8 cellular contexts compared by ENCODE assay signal in genomic region chr11:62882811-62883496, GRCh38. TPM values are rescaled to one million over a fixed set of nuclear protein-coding genes. Genes with fewer than 3 reads are reported as not detected.
A peak's percentile ranks its signal among the peaks of the same experiment; 100 is the strongest.
DNase-seq lines count a peak whose midpoint lies in the region; ATAC-seq and TF ChIP-seq lines count a peak whose summit lies in the region.

No MANE protein-coding gene starts in this region.

- no peak overlapping the region for H2BK120ac ChIP-seq in H9 (ENCODE audit: low read depth, low read length, poor library complexity, severe bottlenecking)

- POLR2A ChIA-PET in activated B cell treated with CpG ODN at 0.5 μM for 24 hours (lab: Charles Lee), result interaction anchor here (0.6 to 7.7 kb wide), 16 partner anchors 21 to 799 kb away, joined by 3 to 258 read pairs (median 30); partner anchors contain the start of genes BSCL2, C11orf98, CSKMT and EEF1G

- H3K9me3 Mint-ChIP-seq in H9, result peaks cover 2 to 3% of the 10 kb centered on the region in 2 experiments; a peak in 3 of 5 replicates
- H3K9me3 Mint-ChIP-seq in activated B cell treated with CpG ODN at 0.5 μM for 24 hours, result no peaks in the 10 kb centered on the region
- peaks cover 17% of the 10 kb centered on the region for H3K9me3 Mint-ChIP-seq in glutamatergic neuron (ENCODE audit: unreplicated experiment)

- TF ChIP-seq CTCF in H9 (conservative IDR thresholded peaks at IDR 0.05) (no peak), activated B cell treated with CpG ODN at 0.5 μM for 24 hours (IDR thresholded peaks at IDR 0.05) (no peak), glutamatergic neuron (IDR thresholded peaks at IDR 0.05; ENCODE audit: partially characterized antibody, unreplicated experiment) (no peak)

- H3K36me3 Mint-ChIP-seq in H9 (ENCODE audit: insufficient read depth in 1 of 3, low read depth in 3 of 3) (peaks cover 71 to 87% (median 85%) of the 10 kb centered on the region in 3 experiments), activated B cell treated with CpG ODN at 0.5 μM for 24 hours (ENCODE audit: low read depth) (peaks cover 75% of the 10 kb centered on the region), glutamatergic neuron (ENCODE audit: unreplicated experiment) (no peaks in the 10 kb centered on the region)

- peak overlapping the region; percentile 62 to 97 (median 87) for H3K4me3 ChIP-seq in skin epidermis

- no peak overlapping the region for H2AK5ac ChIP-seq in H9 (ENCODE audit: insufficient read length, low read length)

- H3K27me3 Mint-ChIP-seq in H9 (ENCODE audit: low read depth), result peaks cover 5% of the 10 kb centered on the region
- H3K27me3 Mint-ChIP-seq in activated B cell treated with CpG ODN at 0.5 μM for 24 hours, result no peaks in the 10 kb centered on the region
- H3K27me3 Mint-ChIP-seq in glutamatergic neuron (ENCODE audit: unreplicated experiment), result peaks cover 15% of the 10 kb centered on the region

- peak overlapping the region; percentile 5 for H3K9ac ChIP-seq in H9 (ENCODE audit: extremely low read depth, insufficient read length, low read length)

- H2BK12ac ChIP-seq in H9 (ENCODE audit: insufficient read length, low read depth, low read length), result no peak overlapping the region

- H3K27ac Mint-ChIP-seq in H9 (peak overlapping the region; percentile 100), activated B cell treated with CpG ODN at 0.5 μM for 24 hours (peak overlapping the region; percentile 100), glutamatergic neuron (ENCODE audit: unreplicated experiment) (peak overlapping the region; percentile 100)

- H3K14ac ChIP-seq in H9 (ENCODE audit: insufficient read depth, low read length), result no peak overlapping the region

- no peak overlapping the region for H4K8ac ChIP-seq in H9 (replicated peaks; ENCODE audit: insufficient read length, low read depth, low read length)

- ATAC-seq in activated B cell treated with CpG ODN at 0.5 μM for 24 hours (ENCODE audit: low read depth) (no peak), GM21786 (IDR thresholded peaks at IDR 0.05; ENCODE audit: unreplicated experiment) (no peak), GM18907 (IDR thresholded peaks at IDR 0.05; ENCODE audit: unreplicated experiment) (no peak)

- no peak overlapping the region for H2BK20ac ChIP-seq in H9 (ENCODE audit: low read depth, low read length, poor library complexity, severe bottlenecking)

- H3K23ac ChIP-seq in H9 (ENCODE audit: insufficient read length, low read depth, low read length), result no peak overlapping the region

- H3K4me1 ChIP-seq in H9 (ENCODE audit: insufficient read depth, low read length), result no peaks in the 10 kb centered on the region; the same call in 1 of the 2 replicates

- H3K79me1 ChIP-seq in H9 (ENCODE audit: insufficient read depth, low read depth, low read length, poor library complexity, severe bottlenecking), result no peaks in the 10 kb centered on the region

- H4K20me1 ChIP-seq in H9 (ENCODE audit: control insufficient read depth, insufficient read depth, insufficient read length), result no peaks in the 10 kb centered on the region

- CTCF ChIA-PET in activated B cell treated with CpG ODN at 0.5 μM for 24 hours (lab: Charles Lee), result interaction anchor here (2.7 kb wide), 1 partner anchor 96 kb away, joined by 21 read pairs; the partner anchor contains the start of gene TMEM179B

- H3K27ac ChIP-seq in H9 (ENCODE audit: insufficient read length, low read depth, low read length) (peak overlapping the region; percentile 22), skin epidermis (peak overlapping the region in 19 of 21 experiments; percentile 21 to 99 (median 97))

- no peak overlapping the region for H3K4ac ChIP-seq in H9 (ENCODE audit: low read depth, low read length)

- H3K4me3 Mint-ChIP-seq in H9 (peak overlapping the region; percentile 99 to 100), activated B cell treated with CpG ODN at 0.5 μM for 24 hours (peak overlapping the region; percentile 100), glutamatergic neuron (ENCODE audit: unreplicated experiment) (peak overlapping the region; percentile 100)

- no peaks in the 10 kb centered on the region for H3K27me3 ChIP-seq in H9 (ENCODE audit: insufficient read depth, low read length)

- H3K4me1 Mint-ChIP-seq in H9, result peaks cover 43 to 52% of the 10 kb centered on the region in 2 experiments
- peaks cover 46% of the 10 kb centered on the region for H3K4me1 Mint-ChIP-seq in activated B cell treated with CpG ODN at 0.5 μM for 24 hours
- peaks cover 28% of the 10 kb centered on the region for H3K4me1 Mint-ChIP-seq in glutamatergic neuron (ENCODE audit: low read depth, unreplicated experiment)

- no peak for DNase-seq in H9
- no peak for DNase-seq in activated B cell treated with CpG ODN at 0.5 μM for 24 hours
- no peak for DNase-seq in glutamatergic neuron
- no peak for DNase-seq in NCI-H1694 (lab: John Stamatoyannopoulos, UW)
- DNase-seq in foreskin melanocyte, result no peak

- no peak overlapping the region for H3T11ph ChIP-seq in H9 (ENCODE audit: low read length)

- H3K79me2 ChIP-seq in H9 (ENCODE audit: insufficient read depth, low read length), result peaks cover 4% of the 10 kb centered on the region; the same call in 1 of the 2 replicates

- H2BK15ac ChIP-seq in H9 (ENCODE audit: low read depth, low read length), result no peak overlapping the region

- H4K91ac ChIP-seq in H9 (ENCODE audit: insufficient read length, low read depth, low read length), result no peak overlapping the region

- H3K9me3 ChIP-seq in H9 (ENCODE audit: control insufficient read depth, low read depth, low read length), result no peaks in the 10 kb centered on the region

- peaks cover 15% of the 10 kb centered on the region for H3K23me2 ChIP-seq in H9 (ENCODE audit: insufficient read length, low read depth, low read length, poor library complexity, severe bottlenecking)

- H4K5ac ChIP-seq in H9 (ENCODE audit: insufficient read length, low read depth, low read length), result no peak overlapping the region

- no peak overlapping the region for H2AFZ ChIP-seq in H9 (ENCODE audit: low read length)

- H3K4me2 ChIP-seq in H9 (ENCODE audit: insufficient read depth, insufficient read length, low read length), result peak overlapping the region; percentile 41

- intact Hi-C loops in activated B cell treated with CpG ODN at 0.5 μM for 24 hours (cut with micrococcal nuclease), result loop anchor here (10.0 kb wide), 2 partner anchors 498 to 682 kb away; partner anchors contain the start of gene PLAAT2

- no CpG with 5 or more reads among the region's 5 CpGs for WGBS in H9 (ENCODE audit: extremely low coverage, insufficient read length, low lambda C conversion rate)

- H3K18ac ChIP-seq in H9 (ENCODE audit: insufficient read length, low read depth, low read length), result no peak overlapping the region

- no peak overlapping the region for H3K56ac ChIP-seq in H9 (ENCODE audit: insufficient read length, low read depth, low read length)

- no peak overlapping the region for H2BK5ac ChIP-seq in H9 (ENCODE audit: insufficient read length, low read length)

RNA-seq across cellular contexts. Expression of gene SLC3A2, which starts 2.3 kb away (rescaled TPM):
- total RNA-seq in H9 (2021), result 289 and 290 TPM in 2 replicates
- 270 and 274 TPM in 2 replicates for total RNA-seq in activated B cell treated with CpG ODN at 0.5 μM for 24 hours
- 221 TPM for total RNA-seq in glutamatergic neuron (ENCODE audit: unreplicated experiment)

RNA-seq across cellular contexts. Expression of gene CHRM1, which starts 38.2 kb away (rescaled TPM):
- total RNA-seq in H9 (2021) (not detected in 2 replicates), activated B cell treated with CpG ODN at 0.5 μM for 24 hours (not detected in 2 replicates), glutamatergic neuron (ENCODE audit: unreplicated experiment) (not detected)

RNA-seq across cellular contexts. Expression of gene WDR74, which starts 43.6 kb away (rescaled TPM):
- total RNA-seq in H9 (2021), result 121 and 124 TPM in 2 replicates
- total RNA-seq in activated B cell treated with CpG ODN at 0.5 μM for 24 hours, result 95.9 and 124 TPM in 2 replicates
- 69.0 TPM for total RNA-seq in glutamatergic neuron (ENCODE audit: unreplicated experiment)

RNA-seq across cellular contexts. Expression of gene TEX54, which starts 50.3 kb away (rescaled TPM):
- total RNA-seq in H9 (2021), result 0.53 and 1.2 TPM in 2 replicates
- 0.55 TPM in 1 of 2 replicates, not detected in the other for total RNA-seq in activated B cell treated with CpG ODN at 0.5 μM for 24 hours
- 1.0 TPM for total RNA-seq in glutamatergic neuron (ENCODE audit: unreplicated experiment)

RNA-seq across cellular contexts. Expression of gene STX5, which starts 51.1 kb away (rescaled TPM):
- total RNA-seq in H9 (2021) (33.5 and 34.7 TPM in 2 replicates), activated B cell treated with CpG ODN at 0.5 μM for 24 hours (58.4 and 71.5 TPM in 2 replicates), glutamatergic neuron (ENCODE audit: unreplicated experiment) (40.7 TPM)
